Comparison of ENCODE assay signal across 8 cellular contexts in genomic region chr17:8120520-8121443, GRCh38. TPM values are rescaled to one million over a fixed set of nuclear protein-coding genes. Genes with fewer than 3 reads are reported as not detected.
DNase-seq lines count a peak whose midpoint lies in the region; ATAC-seq and TF ChIP-seq lines count a peak whose summit lies in the region.

No MANE protein-coding gene starts in this region.

- H3K27me3 Mint-ChIP-seq in dendritic cell treated with granulocyte-macrophage colony-stimulating factor and Interleukin-4, amounts not matched to agents 40 ng/mL and 50 ng/mL, for 4 days = peaks cover 83% of the 10 kb centered on the region

- intact Hi-C loops in dendritic cell treated with granulocyte-macrophage colony-stimulating factor and Interleukin-4, amounts not matched to agents 40 ng/mL and 50 ng/mL, for 4 days (cut with micrococcal nuclease) = loop anchor here (5.0 kb wide), 1 partner anchor 37 kb away; no protein-coding TSS in a partner anchor
- intact Hi-C loops in lower lobe of right lung (cut with DNase I) = no loop called here

- peaks cover 79% of the 10 kb centered on the region for H3K4me1 ChIP-seq in lower lobe of right lung

- H3K27me3 ChIP-seq in lower lobe of right lung (ENCODE audit: low read depth) = peaks cover 64% of the 10 kb centered on the region

- no peaks in the 10 kb centered on the region for H3K9me3 Mint-ChIP-seq in dendritic cell treated with granulocyte-macrophage colony-stimulating factor and Interleukin-4, amounts not matched to agents 40 ng/mL and 50 ng/mL, for 4 days

- DNase-seq in SKM-1 treated with dmso at 0.1 percent for 144 hours (lab: John Stamatoyannopoulos, UW; ENCODE audit: unreplicated experiment) (peak; percentile 57), SKM-1 (lab: John Stamatoyannopoulos, UW; ENCODE audit: unreplicated experiment) (no peak), NCI-H226 (peak; percentile 70), lower lobe of right lung (peak; percentile 77)
- DNase-seq in activated CD4-positive, alpha-beta T cell treated with anti-CD3 and anti-CD28 coated beads for 24 hours (ENCODE audit: low read depth in 2 of 2) = peak; percentile 75 to 78
- peak; percentile 57 to 70 (median 68) for DNase-seq in stimulated activated CD4-positive, alpha-beta T cell treated with anti-CD3 and anti-CD28 coated beads, TNF-alpha, amount 100 ng/mL, for 4 hours (ENCODE audit: low read depth in 3 of 3)

- ATAC-seq in lower lobe of right lung (peak; percentile 7 to 32), GM19324 (IDR thresholded peaks at IDR 0.05; ENCODE audit: low FRiP score, unreplicated experiment) (no peak)

- H3K27ac ChIP-seq in lower lobe of right lung = peak overlapping the region; percentile 75

- H3K4me3 ChIP-seq in lower lobe of right lung = peak overlapping the region; percentile 74

- peak overlapping the region; percentile 63 for H3K4me3 Mint-ChIP-seq in dendritic cell treated with granulocyte-macrophage colony-stimulating factor and Interleukin-4, amounts not matched to agents 40 ng/mL and 50 ng/mL, for 4 days

- no peaks in the 10 kb centered on the region for H3K36me3 ChIP-seq in lower lobe of right lung

- H3K36me3 Mint-ChIP-seq in dendritic cell treated with granulocyte-macrophage colony-stimulating factor and Interleukin-4, amounts not matched to agents 40 ng/mL and 50 ng/mL, for 4 days (ENCODE audit: low read depth) = no peaks in the 10 kb centered on the region

- H3K9me3 ChIP-seq in lower lobe of right lung = no peaks in the 10 kb centered on the region

- TF ChIP-seq CTCF in lower lobe of right lung (IDR thresholded peaks at IDR 0.05) = peak; percentile 37

- peak overlapping the region; percentile 11 for H3K27ac Mint-ChIP-seq in dendritic cell treated with granulocyte-macrophage colony-stimulating factor and Interleukin-4, amounts not matched to agents 40 ng/mL and 50 ng/mL, for 4 days

- peaks cover 68% of the 10 kb centered on the region for H3K4me1 Mint-ChIP-seq in dendritic cell treated with granulocyte-macrophage colony-stimulating factor and Interleukin-4, amounts not matched to agents 40 ng/mL and 50 ng/mL, for 4 days (ENCODE audit: low read depth)

RNA-seq across cellular contexts. Expression of gene ALOXE3, which starts 2.5 kb away (rescaled TPM):
- not detected for total RNA-seq in lower lobe of right lung

RNA-seq across cellular contexts. Expression of gene HES7, which starts 3.1 kb away (rescaled TPM):
- 0.21 TPM for total RNA-seq in lower lobe of right lung

RNA-seq across cellular contexts. Expression of gene PER1, which starts 31.4 kb away (rescaled TPM):
- 252 TPM for total RNA-seq in lower lobe of right lung

RNA-seq across cellular contexts. Expression of gene ALOX12B, which starts 33.3 kb away (rescaled TPM):
- total RNA-seq in lower lobe of right lung = not detected

RNA-seq across cellular contexts. Expression of gene VAMP2, which starts 42.0 kb away (rescaled TPM):
- total RNA-seq in lower lobe of right lung = 77.0 TPM
